ENCODE assay signal across 1 cellular context in genomic region chr1:16218014-16218673, GRCh38.
A peak's percentile ranks its signal among the peaks of the same experiment; 100 is the strongest.
TF ChIP-seq lines count a peak whose summit lies in the region.

No MANE protein-coding gene starts in this region.

TF ChIP-seq in HepG2, 621 proteins besides CTCF, POLR2A, EP300 and RAD21:
- TF ChIP-seq MAX (IDR thresholded peaks at IDR 0.05) (0 out of 2 replicates have a peak, but pooled peaks have one; percentile 17), RORA (CRISPR knock-in tag; IDR thresholded peaks at IDR 0.05) (no peak), SAFB2 (CRISPR knock-in tag; IDR thresholded peaks at IDR 0.05; ENCODE audit: borderline replicate concordance, low read depth) (0 out of 2 replicates have a peak, but pooled peaks have one; percentile 7), NCOR1 (IDR thresholded peaks at IDR 0.05; ENCODE audit: borderline replicate concordance, low read length) (no peak)
TF ChIP-seq in HepG2: peak in this region for 2.
